ENCODE assay signal across 37 cellular contexts in the genomic region with DNA sequence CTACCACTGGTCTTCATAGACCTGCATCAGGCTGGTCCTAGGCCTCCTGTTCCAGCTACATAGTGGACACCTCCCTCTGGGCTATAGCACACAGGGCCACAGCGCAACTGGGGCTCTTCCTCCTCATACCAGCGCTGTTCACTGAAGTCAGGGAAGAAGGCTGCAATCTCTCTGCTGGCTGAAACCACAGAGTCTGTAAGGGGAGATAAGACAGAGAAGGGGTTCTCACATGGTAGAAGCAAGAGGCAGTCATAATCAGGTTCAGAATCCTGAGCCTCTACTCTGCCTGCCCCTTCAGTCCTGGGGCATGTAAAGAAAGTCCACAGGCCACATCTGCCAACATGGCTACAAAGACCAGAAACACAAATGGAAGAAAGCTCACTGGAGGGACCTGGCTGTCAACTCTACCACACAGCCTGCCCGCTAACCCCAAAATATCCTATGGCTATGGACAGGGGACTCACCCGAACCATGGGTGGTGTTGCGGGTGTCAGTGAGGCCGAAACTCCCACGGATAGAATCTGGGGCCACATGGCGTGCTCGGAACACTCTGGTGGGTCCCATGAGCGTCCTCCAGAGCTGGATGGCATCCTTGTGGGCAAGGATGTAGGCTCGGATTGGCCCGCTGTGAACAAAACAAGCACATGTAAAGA. TPM values are rescaled to one million over a fixed set of nuclear protein-coding genes. Genes with fewer than 3 reads are reported as not detected.
"Had no signal": no experiment of that assay in that cellular context is flagged by ENCODE, and none has a peak within 500 bp of the region (broad histone marks: within the 10 kb centered on the region; RNA-seq: fewer than 3 reads in every experiment).

No MANE protein-coding gene starts in this region.

- H3K9me3 ChIP-seq: esophagus muscularis mucosa, gastrocnemius medialis had no signal

- H3K4me3 Mint-ChIP-seq: activated B cell treated with CpG ODN at 0.5 μM for 24 hours; activated CD8-positive, alpha-beta T cell treated with anti-CD3 and anti-CD28 coated beads for 36 hours; activated naive CD8-positive, alpha-beta T cell; activated T-cell treated with anti-CD3 and anti-CD28 coated beads, Interleukin-2, amount 50 U/mL, for 4 hours; activated T-helper 17 cell treated with anti-CD3 and anti-CD28 coated beads, Interleukin-2, amount 50 U/mL, for 72 hours; central memory CD8-positive, alpha-beta T cell; dendritic cell treated with granulocyte-macrophage colony-stimulating factor and Interleukin-4, amounts not matched to agents 40 ng/mL and 50 ng/mL, for 4 days; endodermal cell had no signal

- ATAC-seq: activated CD4-positive, CD25-positive, alpha-beta regulatory T cell treated with anti-CD3 and anti-CD28 coated beads, Interleukin-2, amount 50 U/mL, for 24 hours; activated CD8-positive, alpha-beta T cell treated with anti-CD3 and anti-CD28 coated beads for 36 hours; activated T-cell treated with anti-CD3 and anti-CD28 coated beads, Interleukin-2, amount 50 U/mL, for 4 hours; activated T-helper 17 cell treated with anti-CD3 and anti-CD28 coated beads, Interleukin-2, amount 50 U/mL, for 72 hours; foreskin keratinocyte; gastrocnemius medialis had no signal

- FAIRE-seq: astrocyte, bronchial epithelial cell, TTC549 had no signal

- H3K9me3 Mint-ChIP-seq: activated T-helper 17 cell treated with anti-CD3 and anti-CD28 coated beads, Interleukin-2, amount 50 U/mL, for 72 hours; central memory CD8-positive, alpha-beta T cell; dendritic cell treated with granulocyte-macrophage colony-stimulating factor and Interleukin-4, amounts not matched to agents 40 ng/mL and 50 ng/mL, for 4 days had no signal

- H3K27me3 ChIP-seq: brain microvascular endothelial cell, dorsolateral prefrontal cortex, esophagus muscularis mucosa, foreskin keratinocyte, gastrocnemius medialis had no signal

- H3K27ac ChIP-seq: brain microvascular endothelial cell, coronary artery, dorsolateral prefrontal cortex, esophagus muscularis mucosa, foreskin keratinocyte, gastrocnemius medialis, WERI-Rb-1 had no signal

- H3K27ac Mint-ChIP-seq: activated B cell treated with CpG ODN at 0.5 μM for 24 hours; activated CD8-positive, alpha-beta T cell treated with anti-CD3 and anti-CD28 coated beads for 36 hours; activated naive CD8-positive, alpha-beta T cell; activated T-helper 17 cell treated with anti-CD3 and anti-CD28 coated beads, Interleukin-2, amount 50 U/mL, for 72 hours; dendritic cell treated with granulocyte-macrophage colony-stimulating factor and Interleukin-4, amounts not matched to agents 40 ng/mL and 50 ng/mL, for 4 days; endodermal cell had no signal

- H3K4me3 ChIP-seq: coronary artery, dorsolateral prefrontal cortex, esophagus muscularis mucosa, gastrocnemius medialis had no signal

- DNase-seq: activated B cell treated with CpG ODN at 0.5 μM for 24 hours; activated CD4-positive, alpha-beta T cell treated with anti-CD3 and anti-CD28 coated beads for 48 hours; activated CD4-positive, alpha-beta T cell treated with anti-CD3 and anti-CD28 coated beads, Interleukin-2, amount 50 U/mL, for 1 hour; activated CD4-positive, alpha-beta T cell treated with anti-CD3 and anti-CD28 coated beads, Interleukin-2, amount 50 U/mL, for 48 hours; activated CD8-positive, alpha-beta memory T cell treated with anti-CD3 and anti-CD28 coated beads for 24 hours; activated CD8-positive, alpha-beta T cell treated with anti-CD3 and anti-CD28 coated beads for 36 hours; activated effector memory CD4-positive, alpha-beta T cell treated with Interleukin-2 at 50 U/mL for 16 hours; activated gamma-delta T cell treated with Interleukin-2 at 50 U/mL for 16 hours; activated naive CD4-positive, alpha-beta T cell treated with anti-CD3 and anti-CD28 coated beads, Interleukin-2, amount 50 U/mL, for 16 hours; activated naive CD4-positive, alpha-beta T cell treated with Interleukin-2 at 50 U/mL for 16 hours; activated T-cell treated with anti-CD3 and anti-CD28 coated beads, Interleukin-2, amount 50 U/mL, for 4 hours; amniotic stem cell; anterior cingulate cortex; brain microvascular endothelial cell; dorsolateral prefrontal cortex; effector memory CD4-positive, alpha-beta T cell; endodermal cell; foreskin keratinocyte; gastrocnemius medialis; glutamatergic neuron; T-helper 2 cell; WERI-Rb-1 had no signal

- H3K4me1 ChIP-seq: foreskin keratinocyte had no signal

RNA-seq across cellular contexts. Expression of a gene that starts 38.7 kb away (rescaled TPM):
- total RNA-seq: activated B cell treated with CpG ODN at 0.5 μM for 24 hours; activated CD8-positive, alpha-beta T cell treated with anti-CD3 and anti-CD28 coated beads for 36 hours; activated T-cell treated with anti-CD3 and anti-CD28 coated beads, Interleukin-2, amount 50 U/mL, for 4 hours; activated T-helper 17 cell treated with anti-CD3 and anti-CD28 coated beads, Interleukin-2, amount 50 U/mL, for 72 hours; astrocyte; bronchial epithelial cell; cardiac septum; cerebellum; endodermal cell; epithelial cell of proximal tubule; esophagus muscularis mucosa; foreskin keratinocyte; gastrocnemius medialis; T-helper 1 cell treated with Interleukin-12 subunit alpha and Interleukin-12 subunit beta and Interleukin-4 antibody, amounts not matched to agents 30 ng/mL and 1 ng/mL, for 36 hours had no signal
- polyA plus RNA-seq: adipose tissue, foreskin keratinocyte had no signal
